1 cellular context compared by ENCODE assay signal in the genomic region with DNA sequence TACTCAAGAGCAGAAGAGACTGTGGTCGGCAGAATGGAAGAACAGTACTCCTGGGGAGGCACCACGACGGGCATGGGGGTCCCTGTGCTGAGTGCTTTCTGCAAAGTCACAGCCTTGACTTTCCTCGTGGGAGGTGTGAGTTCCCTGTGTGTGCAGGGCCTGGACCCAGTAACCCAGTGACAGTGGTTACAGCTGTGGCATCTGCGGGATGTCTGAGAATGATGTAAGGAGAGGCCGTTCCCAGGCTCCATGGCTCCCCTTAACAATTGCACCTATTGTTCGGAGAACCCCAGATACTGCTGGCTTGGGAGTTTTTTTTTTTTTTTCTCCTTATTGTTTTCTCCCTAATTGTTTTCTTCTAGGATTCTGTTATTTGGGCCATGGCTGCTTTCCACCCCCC.
TF ChIP-seq lines count a peak whose summit lies in the region.

No MANE protein-coding gene starts in this region.

TF ChIP-seq in A549, 52 proteins besides CTCF, POLR2A, EP300 and RAD21 (continued from another document):
- TF ChIP-seq, protein P1, sequence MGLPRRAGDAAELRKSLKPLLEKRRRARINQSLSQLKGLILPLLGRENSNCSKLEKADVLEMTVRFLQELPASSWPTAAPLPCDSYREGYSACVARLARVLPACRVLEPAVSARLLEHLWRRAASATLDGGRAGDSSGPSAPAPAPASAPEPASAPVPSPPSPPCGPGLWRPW (IDR thresholded peaks at IDR 0.05) = no peak
- TF ChIP-seq MAZ (IDR thresholded peaks at IDR 0.05; ENCODE audit: borderline replicate concordance, low read depth, low read length) (no peak), ZSCAN20 (CRISPR knock-in tag; IDR thresholded peaks at IDR 0.05) (no peak), CHD4 (IDR thresholded peaks at IDR 0.05; ENCODE audit: borderline replicate concordance) (no peak), ZFP36 (IDR thresholded peaks at IDR 0.05; ENCODE audit: borderline replicate concordance, partially characterized antibody) (no peak), MAFK (IDR thresholded peaks at IDR 0.05; ENCODE audit: partially characterized antibody) (no peak), SMC3 (IDR thresholded peaks at IDR 0.05) (no peak), BHLHE40 (IDR thresholded peaks at IDR 0.05; ENCODE audit: low read depth, low read length) (no peak), NPAS2 (CRISPR knock-in tag; IDR thresholded peaks at IDR 0.05; ENCODE audit: borderline replicate concordance) (no peak), ESRRA (IDR thresholded peaks at IDR 0.05; ENCODE audit: borderline replicate concordance, low read length) (no peak), HOXB13 (CRISPR knock-in tag; IDR thresholded peaks at IDR 0.05; ENCODE audit: low read depth) (no peak), RCOR1 (IDR thresholded peaks at IDR 0.05; ENCODE audit: low read depth, low read length) (no peak), FOSL2 (IDR thresholded peaks at IDR 0.05) (no peak), FOSL2 (CRISPR knock-in tag; IDR thresholded peaks at IDR 0.05) (no peak)
- TF ChIP-seq, protein P2, sequence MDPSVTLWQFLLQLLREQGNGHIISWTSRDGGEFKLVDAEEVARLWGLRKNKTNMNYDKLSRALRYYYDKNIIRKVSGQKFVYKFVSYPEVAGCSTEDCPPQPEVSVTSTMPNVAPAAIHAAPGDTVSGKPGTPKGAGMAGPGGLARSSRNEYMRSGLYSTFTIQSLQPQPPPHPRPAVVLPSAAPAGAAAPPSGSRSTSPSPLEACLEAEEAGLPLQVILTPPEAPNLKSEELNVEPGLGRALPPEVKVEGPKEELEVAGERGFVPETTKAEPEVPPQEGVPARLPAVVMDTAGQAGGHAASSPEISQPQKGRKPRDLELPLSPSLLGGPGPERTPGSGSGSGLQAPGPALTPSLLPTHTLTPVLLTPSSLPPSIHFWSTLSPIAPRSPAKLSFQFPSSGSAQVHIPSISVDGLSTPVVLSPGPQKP (IDR thresholded peaks at IDR 0.05; ENCODE audit: low read depth, low read length) = no peak
- TF ChIP-seq, protein P3, sequence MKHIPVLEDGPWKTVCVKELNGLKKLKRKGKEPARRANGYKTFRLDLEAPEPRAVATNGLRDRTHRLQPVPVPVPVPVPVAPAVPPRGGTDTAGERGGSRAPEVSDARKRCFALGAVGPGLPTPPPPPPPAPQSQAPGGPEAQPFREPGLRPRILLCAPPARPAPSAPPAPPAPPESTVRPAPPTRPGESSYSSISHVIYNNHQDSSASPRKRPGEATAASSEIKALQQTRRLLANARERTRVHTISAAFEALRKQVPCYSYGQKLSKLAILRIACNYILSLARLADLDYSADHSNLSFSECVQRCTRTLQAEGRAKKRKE (CRISPR knock-in tag; IDR thresholded peaks at IDR 0.05; ENCODE audit: low read depth) = no peak
